Comparison of ENCODE assay signal across 8 cellular contexts in the genomic region with DNA sequence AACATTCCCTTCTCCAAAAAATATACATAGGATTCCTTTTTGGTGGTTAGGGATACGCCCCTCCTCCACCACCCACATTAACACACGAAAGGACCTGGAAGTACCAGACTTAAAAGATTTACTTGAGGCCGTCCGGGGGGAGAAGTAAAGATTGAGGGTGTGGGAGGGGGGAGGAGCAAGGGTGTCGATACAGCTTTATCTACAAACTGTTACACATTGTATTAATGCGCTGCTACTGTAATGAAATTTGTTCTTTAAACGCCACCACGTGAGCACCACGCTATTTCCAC. TPM values are rescaled to one million over a fixed set of nuclear protein-coding genes. Genes with fewer than 3 reads are reported as not detected.
DNase-seq lines count a peak whose midpoint lies in the region; ATAC-seq and TF ChIP-seq lines count a peak whose summit lies in the region.

No MANE protein-coding gene starts in this region.

- peaks cover 7% of the 10 kb centered on the region for H3K36me3 ChIP-seq in CD8-positive, alpha-beta T cell (ENCODE audit: insufficient read depth, low read length)
- peaks cover 10 to 24% (median 14%) of the 10 kb centered on the region in 5 donors for H3K36me3 ChIP-seq in subcutaneous abdominal adipose tissue (ENCODE audit: control insufficient read depth in 5 of 5, insufficient read depth in 5 of 5, low read length in 5 of 5)

- intact Hi-C loops in CD8-positive, alpha-beta T cell (cut with DNase I, micrococcal nuclease) = loop anchor here in 1 of 2 experiments (5.0 kb wide), 1 partner anchor 128 kb away; the partner anchor contains the start of gene GGA2

- peak; percentile 19 for ATAC-seq in CD8-positive, alpha-beta T cell
- ATAC-seq in HG03354 (IDR thresholded peaks at IDR 0.05; ENCODE audit: poor library complexity, severe bottlenecking, unreplicated experiment) (peak; percentile 19), GM21528 (IDR thresholded peaks at IDR 0.05; ENCODE audit: low FRiP score, unreplicated experiment) (no peak), GM21515 (IDR thresholded peaks at IDR 0.05; ENCODE audit: unreplicated experiment) (no peak)

- no peak for DNase-seq in CD8-positive, alpha-beta T cell
- DNase-seq in activated naive CD8-positive, alpha-beta T cell treated with anti-CD3 and anti-CD28 coated beads for 36 hours = no peak
- DNase-seq in iPS-NIHi7 (ENCODE audit: extremely low spot score) (peak; percentile 37), GM19240 (ENCODE audit: insufficient read length, low spot score) (no peak)

- peak overlapping the region; percentile 90 for H3K27ac ChIP-seq in CD8-positive, alpha-beta T cell (ENCODE audit: low read depth, low read length)
- peak overlapping the region; percentile 87 for H3K27ac ChIP-seq in subcutaneous abdominal adipose tissue (ENCODE audit: low read depth, low read length)

- peaks cover 42% of the 10 kb centered on the region for H3K36me3 Mint-ChIP-seq in CD8-positive, alpha-beta T cell
- peaks cover 35% of the 10 kb centered on the region for H3K36me3 Mint-ChIP-seq in activated naive CD8-positive, alpha-beta T cell treated with anti-CD3 and anti-CD28 coated beads for 36 hours

- POLR2A ChIA-PET in CD8-positive, alpha-beta T cell (lab: Charles Lee) = interaction anchor here (0.7 to 2.3 kb wide), 3 partner anchors 37 to 83 kb away, joined by 3 to 7 read pairs (median 3); partner anchors contain the start of genes EARS2 and UBFD1

- no peaks in the 10 kb centered on the region for H3K9me3 Mint-ChIP-seq in CD8-positive, alpha-beta T cell
- peaks cover 2% of the 10 kb centered on the region for H3K9me3 Mint-ChIP-seq in activated naive CD8-positive, alpha-beta T cell treated with anti-CD3 and anti-CD28 coated beads for 36 hours

- peak overlapping the region; percentile 87 to 97 (median 93) for H3K9ac ChIP-seq in subcutaneous abdominal adipose tissue (ENCODE audit: low read length in 5 of 5)

- H3K4me1 ChIP-seq in CD8-positive, alpha-beta T cell (ENCODE audit: insufficient read depth, low read length) = peaks cover 18% of the 10 kb centered on the region
- peaks cover 0 to 29% (median 23%) of the 10 kb centered on the region in 5 donors for H3K4me1 ChIP-seq in subcutaneous abdominal adipose tissue (ENCODE audit: control insufficient read depth in 5 of 5, insufficient read depth in 5 of 5, low read length in 5 of 5)

- TF ChIP-seq CTCF in CD8-positive, alpha-beta T cell (IDR thresholded peaks at IDR 0.05) = no peak

- peak overlapping the region; percentile 91 for H3K27ac Mint-ChIP-seq in CD8-positive, alpha-beta T cell
- H3K27ac Mint-ChIP-seq in activated naive CD8-positive, alpha-beta T cell treated with anti-CD3 and anti-CD28 coated beads for 36 hours = peak overlapping the region; percentile 96

- H3K27me3 Mint-ChIP-seq in CD8-positive, alpha-beta T cell (ENCODE audit: low read depth) = no peaks in the 10 kb centered on the region
- no peaks in the 10 kb centered on the region for H3K27me3 Mint-ChIP-seq in activated naive CD8-positive, alpha-beta T cell treated with anti-CD3 and anti-CD28 coated beads for 36 hours

- H3K4me1 Mint-ChIP-seq in CD8-positive, alpha-beta T cell (ENCODE audit: low read depth) = peaks cover 34% of the 10 kb centered on the region
- H3K4me1 Mint-ChIP-seq in activated naive CD8-positive, alpha-beta T cell treated with anti-CD3 and anti-CD28 coated beads for 36 hours = peaks cover 23% of the 10 kb centered on the region

- peak overlapping the region; percentile 99 for H3K4me3 ChIP-seq in CD8-positive, alpha-beta T cell (ENCODE audit: low read depth, low read length)
- peak overlapping the region; percentile 79 to 99 (median 97) for H3K4me3 ChIP-seq in subcutaneous abdominal adipose tissue (ENCODE audit: low read depth in 1 of 5, low read length in 5 of 5)

- CTCF ChIA-PET in CD8-positive, alpha-beta T cell (lab: Charles Lee) = no interaction called here

- H3K9me3 ChIP-seq in CD8-positive, alpha-beta T cell (ENCODE audit: low read length) = no peaks in the 10 kb centered on the region
- no peaks in the 10 kb centered on the region for H3K9me3 ChIP-seq in subcutaneous abdominal adipose tissue (ENCODE audit: control insufficient read depth in 5 of 5, low read length in 5 of 5)

- H3K27me3 ChIP-seq in CD8-positive, alpha-beta T cell (ENCODE audit: insufficient read depth, low read length) = no peaks in the 10 kb centered on the region
- H3K27me3 ChIP-seq in subcutaneous abdominal adipose tissue (ENCODE audit: control insufficient read depth in 5 of 5, insufficient read depth in 4 of 5, low read length in 5 of 5) = no peaks in the 10 kb centered on the region

- peak overlapping the region; percentile 98 for H3K4me3 Mint-ChIP-seq in CD8-positive, alpha-beta T cell
- H3K4me3 Mint-ChIP-seq in activated naive CD8-positive, alpha-beta T cell treated with anti-CD3 and anti-CD28 coated beads for 36 hours = peak overlapping the region; percentile 98

RNA-seq across cellular contexts. Expression of gene PALB2, which starts 0.5 kb away (rescaled TPM):
- total RNA-seq in CD8-positive, alpha-beta T cell = 1 to 10 TPM; 5.3 to 5.6 TPM
- total RNA-seq in activated naive CD8-positive, alpha-beta T cell treated with anti-CD3 and anti-CD28 coated beads for 36 hours = 10 to 100 TPM; 30.9 to 32.4 TPM

RNA-seq across cellular contexts. Expression of gene DCTN5, which starts 0.7 kb away (rescaled TPM):
- total RNA-seq in CD8-positive, alpha-beta T cell = 10 to 100 TPM; 53.6 to 57.1 TPM
- 10 to 100 TPM; 81.3 to 88.0 TPM for total RNA-seq in activated naive CD8-positive, alpha-beta T cell treated with anti-CD3 and anti-CD28 coated beads for 36 hours

RNA-seq across cellular contexts. Expression of gene PLK1, which starts 38.1 kb away (rescaled TPM):
- under 1 TPM; 0.25 to 0.76 TPM for total RNA-seq in CD8-positive, alpha-beta T cell
- total RNA-seq in activated naive CD8-positive, alpha-beta T cell treated with anti-CD3 and anti-CD28 coated beads for 36 hours = 10 to 100 TPM; 96.5 to 97.8 TPM

RNA-seq across cellular contexts. Expression of gene NDUFAB1, which starts 44.5 kb away (rescaled TPM):
- total RNA-seq in CD8-positive, alpha-beta T cell = 10 to 100 TPM; 32.3 to 36.0 TPM
- total RNA-seq in activated naive CD8-positive, alpha-beta T cell treated with anti-CD3 and anti-CD28 coated beads for 36 hours = 100 to 1,000 TPM; 175 to 183 TPM

Comparison
In these comparisons a context has a peak if more than half of its experiments do, and no peak if none do; other contexts are left out.
1. ATAC-seq: peak in CD8-positive, alpha-beta T cell (single experiment) and HG03354 (single experiment); none in GM21528 (single experiment) and GM21515 (single experiment).
2. RNA of gene PALB2, which starts 0.5 kb away (total RNA-seq): 30.9 to 32.4 TPM in activated naive CD8-positive, alpha-beta T cell treated with anti-CD3 and anti-CD28 coated beads for 36 hours; 5.3 to 5.6 TPM in CD8-positive, alpha-beta T cell; every median in the first group is over 4 times any median in the second.
3. RNA of gene PLK1, which starts 38.1 kb away (total RNA-seq): 96.5 to 97.8 TPM in activated naive CD8-positive, alpha-beta T cell treated with anti-CD3 and anti-CD28 coated beads for 36 hours; 0.25 to 0.76 TPM in CD8-positive, alpha-beta T cell; every median in the first group is over 10 times any median in the second.